8 cellular contexts compared by ENCODE assay signal in the genomic region with DNA sequence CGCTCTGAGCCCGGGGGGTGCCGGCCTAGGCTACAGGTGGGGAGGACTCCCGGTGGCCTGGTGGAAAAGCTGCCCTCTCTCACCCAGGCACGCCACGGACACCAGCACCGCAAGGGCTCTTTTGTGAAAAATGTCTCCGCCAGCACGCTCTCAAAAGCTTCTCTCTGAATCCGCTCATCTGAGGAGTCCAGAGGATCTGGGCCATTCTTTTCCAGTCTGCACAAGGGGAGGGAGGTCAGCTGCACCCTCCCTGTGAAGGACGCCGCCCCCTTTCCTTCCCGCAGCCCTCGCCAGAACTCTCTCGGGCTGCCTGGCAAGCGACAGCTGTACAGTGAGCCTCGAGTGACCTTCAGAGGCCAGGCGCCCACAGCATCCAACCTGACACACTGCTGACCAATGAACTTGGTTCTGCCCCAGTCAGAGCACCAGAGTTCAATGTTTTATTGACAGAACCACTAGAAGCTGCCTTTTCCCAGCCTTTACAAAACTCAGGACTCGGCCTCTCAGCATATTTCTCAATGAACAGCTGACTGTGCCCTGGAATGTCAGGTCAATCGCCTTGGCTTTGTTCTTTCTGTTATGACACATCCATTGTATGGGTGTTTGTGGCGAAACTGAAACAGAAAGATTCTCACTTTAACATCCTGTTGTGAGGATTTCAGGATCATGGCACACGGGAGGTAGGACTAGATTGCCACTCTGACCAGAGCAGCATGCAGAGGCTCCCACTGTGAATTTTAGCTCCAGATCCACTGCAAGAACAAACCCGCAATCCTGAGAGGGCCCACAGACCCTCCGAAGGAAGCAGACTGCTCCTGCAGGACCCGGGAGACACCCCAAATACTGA. TPM values are rescaled to one million over a fixed set of nuclear protein-coding genes. Genes with fewer than 3 reads are reported as not detected.
A peak's percentile ranks its signal among the peaks of the same experiment; 100 is the strongest.
DNase-seq lines count a peak whose midpoint lies in the region; ATAC-seq and TF ChIP-seq lines count a peak whose summit lies in the region.

No MANE protein-coding gene starts in this region.

- peak overlapping the region; percentile 80 for H3K4me3 Mint-ChIP-seq in activated CD4-positive, alpha-beta memory T cell treated with anti-CD3 and anti-CD28 coated beads for 36 hours
- H3K4me3 Mint-ChIP-seq in natural killer cell = peak overlapping the region; percentile 90

- H3K4me3 ChIP-seq in fibroblast of the aortic adventitia (ENCODE audit: low read depth, low read length) = peak overlapping the region; percentile 64

- H3K27ac Mint-ChIP-seq in activated CD4-positive, alpha-beta memory T cell treated with anti-CD3 and anti-CD28 coated beads for 36 hours = peak overlapping the region; percentile 90
- peak overlapping the region; percentile 73 to 88 for H3K27ac Mint-ChIP-seq in natural killer cell

- no peaks in the 10 kb centered on the region for H3K27me3 Mint-ChIP-seq in activated CD4-positive, alpha-beta memory T cell treated with anti-CD3 and anti-CD28 coated beads for 36 hours
- H3K27me3 Mint-ChIP-seq in natural killer cell (ENCODE audit: low read depth in 2 of 2) = peaks cover 0 to 3% of the 10 kb centered on the region in 2 donors

- ATAC-seq in HG03097 (IDR thresholded peaks at IDR 0.05; ENCODE audit: low FRiP score, unreplicated experiment) = peak; percentile 35
- ATAC-seq in natural killer cell = peak; percentile 40 to 49 (median 45)
- ATAC-seq in HG03280 (IDR thresholded peaks at IDR 0.05; ENCODE audit: unreplicated experiment) = no peak
- no peak for ATAC-seq in HG03432 (IDR thresholded peaks at IDR 0.05; ENCODE audit: unreplicated experiment)

- CTCF ChIA-PET in activated CD4-positive, alpha-beta memory T cell treated with anti-CD3 and anti-CD28 coated beads for 36 hours (lab: Charles Lee) = interaction anchor here (0.6 to 3.8 kb wide), 8 partner anchors 8 to 115 kb away, joined by 3 to 17 read pairs (median 5); no protein-coding TSS in a partner anchor

- peaks cover 81% of the 10 kb centered on the region for H3K4me1 Mint-ChIP-seq in activated CD4-positive, alpha-beta memory T cell treated with anti-CD3 and anti-CD28 coated beads for 36 hours (ENCODE audit: low read depth)
- peaks cover 40 to 48% of the 10 kb centered on the region in 2 donors for H3K4me1 Mint-ChIP-seq in natural killer cell

- intact Hi-C loops in activated CD4-positive, alpha-beta memory T cell treated with anti-CD3 and anti-CD28 coated beads for 36 hours (cut with micrococcal nuclease) = loop anchor here (2.0 kb wide), 2 partner anchors 18 to 22 kb away; no protein-coding TSS in a partner anchor
- intact Hi-C loops in natural killer cell (cut with micrococcal nuclease) = no loop called here

- peaks cover 8% of the 10 kb centered on the region for H3K9me3 Mint-ChIP-seq in activated CD4-positive, alpha-beta memory T cell treated with anti-CD3 and anti-CD28 coated beads for 36 hours
- H3K9me3 Mint-ChIP-seq in natural killer cell = no peaks in the 10 kb centered on the region

- POLR2A ChIA-PET in activated CD4-positive, alpha-beta memory T cell treated with anti-CD3 and anti-CD28 coated beads for 36 hours (lab: Charles Lee) = interaction anchor here (0.8 to 1.6 kb wide), 4 partner anchors 15 to 29 kb away, joined by 3 read pairs; no protein-coding TSS in a partner anchor

- DNase-seq in EH (ENCODE audit: low read depth) = peak; percentile 81
- DNase-seq in activated CD4-positive, alpha-beta memory T cell treated with anti-CD3 and anti-CD28 coated beads for 36 hours = peak; percentile 44
- peak; percentile 95 for DNase-seq in fibroblast of the aortic adventitia (ENCODE audit: low read depth)
- DNase-seq in natural killer cell = no peak
- no peak for DNase-seq in activated gamma-delta T cell (lab: John Stamatoyannopoulos, UW)

- TF ChIP-seq CTCF in fibroblast of the aortic adventitia (IDR thresholded peaks at IDR 0.05; ENCODE audit: insufficient read depth, low read length) (no peak), natural killer cell (IDR thresholded peaks at IDR 0.05) (no peak)

- peaks cover 4% of the 10 kb centered on the region for H3K36me3 Mint-ChIP-seq in activated CD4-positive, alpha-beta memory T cell treated with anti-CD3 and anti-CD28 coated beads for 36 hours
- H3K36me3 Mint-ChIP-seq in natural killer cell = no peaks in the 10 kb centered on the region

RNA-seq across cellular contexts. Expression of gene SERPINB9, which starts 26.7 kb away (rescaled TPM):
- 10 to 100 TPM; 69.9 to 72.6 TPM for total RNA-seq in activated CD4-positive, alpha-beta memory T cell treated with anti-CD3 and anti-CD28 coated beads for 36 hours
- total RNA-seq in fibroblast of the aortic adventitia (ENCODE audit: low replicate concordance) (3.3 and 9.3 TPM in 2 replicates), natural killer cell (10 to 100 TPM; 34.9 to 54.3 (median 47.3) TPM)

RNA-seq across cellular contexts. Expression of gene SERPINB1, which starts 34.8 kb away (rescaled TPM):
- total RNA-seq in activated CD4-positive, alpha-beta memory T cell treated with anti-CD3 and anti-CD28 coated beads for 36 hours = 100 to 1,000 TPM; 164 to 169 TPM
- total RNA-seq in fibroblast of the aortic adventitia (ENCODE audit: low replicate concordance) = 8.6 and 22.1 TPM in 2 replicates
- 10 to 100 TPM; 74.8 to 80.2 (median 78.1) TPM for total RNA-seq in natural killer cell

Comparison
In these comparisons a context has a peak if more than half of its experiments do, and no peak if none do; other contexts are left out.
1. DNase-seq: peak in EH (single experiment), activated CD4-positive, alpha-beta memory T cell treated with anti-CD3 and anti-CD28 coated beads for 36 hours (single experiment) and fibroblast of the aortic adventitia (single experiment); none in natural killer cell (single experiment) and activated gamma-delta T cell (single experiment).
2. ATAC-seq: peak in HG03097 (single experiment) and natural killer cell (3 of 3); none in HG03280 (single experiment) and HG03432 (single experiment).